9 cellular contexts compared by ENCODE assay signal in the genomic region with DNA sequence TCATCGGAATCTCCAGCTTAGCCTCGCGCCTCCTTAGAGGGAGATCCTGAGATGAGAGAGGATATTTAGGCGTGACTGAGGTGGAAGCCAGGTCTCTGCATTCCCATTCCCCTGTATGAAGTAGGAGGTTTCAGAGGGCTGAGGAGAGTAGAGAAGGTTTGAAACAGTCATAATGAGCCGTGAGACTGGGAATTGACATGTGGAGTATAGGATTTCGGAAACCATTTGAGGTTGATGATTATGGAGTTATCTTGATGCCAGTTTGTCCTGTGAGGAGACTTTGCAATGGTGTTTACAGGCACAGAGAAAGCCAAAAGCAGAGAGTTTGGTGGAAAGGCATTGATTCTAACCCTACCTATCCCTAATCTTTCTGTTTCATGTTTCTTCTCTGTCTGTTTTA. TPM values are rescaled to one million over a fixed set of nuclear protein-coding genes. Genes with fewer than 3 reads are reported as not detected.
DNase-seq lines count a peak whose midpoint lies in the region; ATAC-seq and TF ChIP-seq lines count a peak whose summit lies in the region.
"Had no signal": no experiment of that assay in that cellular context is flagged by ENCODE, and none has a peak within 500 bp of the region (broad histone marks: within the 10 kb centered on the region; RNA-seq: fewer than 3 reads in every experiment).

No MANE protein-coding gene starts in this region.

- no peaks in the 10 kb centered on the region for H3K27me3 Mint-ChIP-seq in CD4-positive, alpha-beta T cell
- H3K27me3 Mint-ChIP-seq in effector memory CD8-positive, alpha-beta T cell: no peaks in the 10 kb centered on the region
- peaks cover 41% of the 10 kb centered on the region for H3K27me3 Mint-ChIP-seq in neural crest cell (ENCODE audit: low read depth)

- ATAC-seq in CD4-positive, alpha-beta T cell (ENCODE audit: poor library complexity): no peak
- no peak for ATAC-seq in effector memory CD8-positive, alpha-beta T cell (replicated peaks)
- ATAC-seq in HG03025 (IDR thresholded peaks at IDR 0.05; ENCODE audit: low FRiP score, unreplicated experiment) (no peak), HG03139 (IDR thresholded peaks at IDR 0.05; ENCODE audit: unreplicated experiment) (no peak)

- H3K9me3 ChIP-seq in CD4-positive, alpha-beta T cell (ENCODE audit: control insufficient read depth, low read length): no peaks in the 10 kb centered on the region

- H3K9me3 Mint-ChIP-seq in CD4-positive, alpha-beta T cell: no peaks in the 10 kb centered on the region
- no peaks in the 10 kb centered on the region for H3K9me3 Mint-ChIP-seq in effector memory CD8-positive, alpha-beta T cell
- H3K9me3 Mint-ChIP-seq in neural crest cell: no peaks in the 10 kb centered on the region

- CTCF ChIA-PET in CD4-positive, alpha-beta T cell (lab: Charles Lee): no interaction called here

- peaks cover 46% of the 10 kb centered on the region for H3K4me1 Mint-ChIP-seq in CD4-positive, alpha-beta T cell (ENCODE audit: low read depth)
- peaks cover 34 to 41% of the 10 kb centered on the region in 2 donors for H3K4me1 Mint-ChIP-seq in effector memory CD8-positive, alpha-beta T cell (ENCODE audit: low read depth in 2 of 2)
- peaks cover 25% of the 10 kb centered on the region for H3K4me1 Mint-ChIP-seq in neural crest cell

- no peak for DNase-seq in CD4-positive, alpha-beta T cell
- DNase-seq in NAMALWA (ENCODE audit: low spot score): peak; percentile 14
- DNase-seq in effector memory CD8-positive, alpha-beta T cell: no peak
- DNase-seq in neural crest cell (ENCODE audit: low read depth, low spot score): no peak
- DNase-seq in NCI-H187 treated with DMSO at 0.1 percent for 48 hours (lab: John Stamatoyannopoulos, UW): no peak
- DNase-seq in NCI-H510A treated with DMSO at 0.1 percent for 48 hours (lab: John Stamatoyannopoulos, UW): no peak
- DNase-seq: NCI-H1694 treated with DMSO at 0.1 percent for 48 hours had no signal

- no peak for TF ChIP-seq CTCF in CD4-positive, alpha-beta T cell (IDR thresholded peaks at IDR 0.05)
- no peak for TF ChIP-seq CTCF in neural crest cell (conservative IDR thresholded peaks at IDR 0.05)

- peaks cover 9% of the 10 kb centered on the region for H3K36me3 Mint-ChIP-seq in CD4-positive, alpha-beta T cell (ENCODE audit: low read depth)
- peaks cover 2% of the 10 kb centered on the region for H3K36me3 Mint-ChIP-seq in effector memory CD8-positive, alpha-beta T cell (ENCODE audit: insufficient read depth)
- H3K36me3 Mint-ChIP-seq in neural crest cell (ENCODE audit: low read depth): peaks cover 6% of the 10 kb centered on the region

- H3K27ac Mint-ChIP-seq in CD4-positive, alpha-beta T cell: peak overlapping the region; percentile 72
- H3K27ac Mint-ChIP-seq in effector memory CD8-positive, alpha-beta T cell: no peak overlapping the region
- H3K27ac Mint-ChIP-seq in neural crest cell (ENCODE audit: unreplicated experiment): no peak overlapping the region

- H3K27me3 ChIP-seq in CD4-positive, alpha-beta T cell (ENCODE audit: control insufficient read depth, insufficient read depth, low read length): no peaks in the 10 kb centered on the region

- peak overlapping the region; percentile 90 for H3K4me3 Mint-ChIP-seq in CD4-positive, alpha-beta T cell
- peak overlapping the region; percentile 74 to 81 for H3K4me3 Mint-ChIP-seq in effector memory CD8-positive, alpha-beta T cell
- H3K4me3 Mint-ChIP-seq in neural crest cell: peak overlapping the region; percentile 74

- POLR2A ChIA-PET in CD4-positive, alpha-beta T cell (lab: Charles Lee): interaction anchor here (1.0 to 1.8 kb wide), 3 partner anchors 12 to 35 kb away, joined by 3 to 6 read pairs (median 4); no protein-coding TSS in a partner anchor

- no peak overlapping the region for H3K27ac ChIP-seq in CD4-positive, alpha-beta T cell (ENCODE audit: low read depth, low read length)

- intact Hi-C loops in CD4-positive, alpha-beta T cell (cut with DNase I, micrococcal nuclease): loop anchor here (1.0 to 10.0 kb wide), 3 partner anchors 30 to 771 kb away; partner anchors contain the start of gene ZNF674 (in 1 of the 2)

RNA-seq across cellular contexts. Expression of gene CHST7, which starts 2.0 kb away (rescaled TPM):
- 1 to 10 TPM; 4.0 to 4.6 TPM for total RNA-seq in CD4-positive, alpha-beta T cell
- 1.9 and 2.3 TPM in 2 replicates for total RNA-seq in neural crest cell

RNA-seq across cellular contexts. Expression of gene ZNF674, which starts 30.4 kb away (rescaled TPM):
- 1 to 10 TPM; 1.2 to 1.9 TPM for total RNA-seq in CD4-positive, alpha-beta T cell
- total RNA-seq in neural crest cell: 4.7 and 6.2 TPM in 2 replicates
